Comparison of ENCODE assay signal across 10 cellular contexts in the genomic region with DNA sequence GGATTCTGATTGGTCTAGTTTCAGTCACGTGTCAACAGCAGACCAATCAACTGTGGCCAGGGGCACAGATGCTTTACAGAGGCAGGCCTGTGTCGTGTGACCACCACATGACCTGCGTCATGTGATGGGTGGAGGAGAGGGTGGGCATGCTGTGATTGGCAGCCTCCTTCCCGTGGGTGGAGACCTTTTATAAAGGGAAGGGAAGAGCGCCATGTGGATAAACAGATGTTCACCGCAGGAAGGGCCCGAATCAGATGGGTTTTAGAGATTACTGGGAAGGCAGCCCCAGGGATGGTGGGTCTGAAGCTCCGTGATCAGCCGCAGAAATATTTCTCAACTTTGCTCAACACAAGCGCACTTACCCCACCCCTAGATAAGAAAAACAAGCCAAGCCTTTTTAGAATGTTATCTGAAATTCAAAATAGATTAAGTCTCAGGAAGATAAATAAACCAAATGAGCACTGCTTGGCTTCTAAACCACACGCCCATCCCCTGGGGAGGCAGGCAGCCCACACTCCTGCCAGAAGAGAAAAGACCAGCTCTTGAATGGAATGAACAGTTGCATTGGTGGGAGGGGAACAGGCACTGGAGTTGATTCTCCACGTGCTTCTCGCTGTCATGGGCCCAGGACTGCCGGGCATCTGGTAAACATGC. TPM values are rescaled to one million over a fixed set of nuclear protein-coding genes. Genes with fewer than 3 reads are reported as not detected.
DNase-seq lines count a peak whose midpoint lies in the region; ATAC-seq, FAIRE-seq and TF ChIP-seq lines count a peak whose summit lies in the region.
"Had no signal": no experiment of that assay in that cellular context is flagged by ENCODE, and none has a peak within 500 bp of the region (broad histone marks: within the 10 kb centered on the region; RNA-seq: fewer than 3 reads in every experiment).

No MANE protein-coding gene starts in this region.

- H3K9me3 ChIP-seq in A549, result no peaks in the 10 kb centered on the region
- no peaks in the 10 kb centered on the region for H3K9me3 ChIP-seq in HUES64 (ENCODE audit: insufficient read depth, low read depth, low read length)
- no peaks in the 10 kb centered on the region for H3K9me3 ChIP-seq in left lung
- no peaks in the 10 kb centered on the region for H3K9me3 ChIP-seq in transverse colon
- H3K9me3 ChIP-seq: neutrophil had no signal

- TF ChIP-seq CTCF in A549 (IDR thresholded peaks at IDR 0.05), result no peak
- no peak for TF ChIP-seq CTCF in astrocyte of the spinal cord (IDR thresholded peaks at IDR 0.05; ENCODE audit: low read depth, low read length)
- no peak for TF ChIP-seq CTCF in left lung (IDR thresholded peaks at IDR 0.05)
- TF ChIP-seq CTCF in transverse colon (IDR thresholded peaks at IDR 0.05), result no peak

- ATAC-seq in A549 (peak in 1 of 2 experiments; percentile 69; a peak in 3 of 6 replicates), left lung (peak; percentile 61)

- FAIRE-seq in A549 (lab: Jason Lieb, UNC), result no peak
- FAIRE-seq: bronchial epithelial cell had no signal

- peak; percentile 38 to 70 for DNase-seq in A549 (ENCODE audit: low read depth in 1 of 2, low spot score in 1 of 2)
- DNase-seq in astrocyte of the spinal cord (ENCODE audit: low read depth, low spot score), result peak; percentile 97
- no peak for DNase-seq in left lung
- DNase-seq in transverse colon, result no peak
- no peak for DNase-seq in NCI-H1105 (lab: John Stamatoyannopoulos, UW)
- no peak for DNase-seq in effector CD8-positive, alpha-beta T cell (lab: John Stamatoyannopoulos, UW)
- DNase-seq in NCI-H1048 (lab: John Stamatoyannopoulos, UW), result no peak

- TF ChIP-seq RAD21 in A549 (conservative IDR thresholded peaks at IDR 0.05 in 1 of 2, IDR thresholded peaks at IDR 0.05 in 1 of 2), result no peak

- H3K27ac ChIP-seq in A549, result no peak overlapping the region; a peak in 1 of 6 replicates
- peak overlapping the region; percentile 20; the same call in 1 of the 2 replicates for H3K27ac ChIP-seq in HUES64 (ENCODE audit: low read depth, low read length)
- H3K27ac ChIP-seq in left lung, result peak overlapping the region in 1 of 2 donors; percentile 33
- no peak overlapping the region for H3K27ac ChIP-seq in transverse colon
- H3K27ac ChIP-seq: neutrophil had no signal

- WGBS in A549 (ENCODE audit: missing lambda C conversion rate), result 86% methylated on average over 14 of the region's 14 CpGs
- 82% methylated on average over 13 of the region's 14 CpGs for WGBS in HUES64
- WGBS in transverse colon (ENCODE audit: low coverage in 1 of 2), 2 donors, result 39 to 65% methylated on average over 10 to 14 of the region's 14 CpGs

- H3K27me3 ChIP-seq in HUES64 (ENCODE audit: insufficient read depth, low read length), result peaks cover 5% of the 10 kb centered on the region; the same call in 1 of the 2 replicates
- H3K27me3 ChIP-seq in left lung, result no peaks in the 10 kb centered on the region
- peaks cover 3% of the 10 kb centered on the region for H3K27me3 ChIP-seq in transverse colon
- H3K27me3 ChIP-seq: neutrophil had no signal

- intact Hi-C loops in left lung (cut with DNase I), result no loop called here
- intact Hi-C loops in transverse colon (cut with DNase I; ENCODE audit: low total_unique reads), result no loop called here

- CTCF ChIA-PET in A549 (lab: Yijun Ruan, JAX), result interaction anchor here (0.6 to 3.8 kb wide), 2 partner anchors 32 to 77 kb away, joined by 4 to 18 read pairs; no protein-coding TSS in a partner anchor

- in situ Hi-C loops in astrocyte of the spinal cord (cut with HindIII; ENCODE audit: low sequenced_read_pairs), result no loop called here
- in situ Hi-C loops in transverse colon (cut with MboI; ENCODE audit: low pct_ligation_motif_present in 1 of 4, low pct_unique_long_range_greater_than_20kb in 1 of 4, low sequenced_read_pairs in 3 of 4), result no loop called here

- no peak overlapping the region for H3K4me3 ChIP-seq in A549
- no peak overlapping the region for H3K4me3 ChIP-seq in HUES64 (ENCODE audit: low read length)
- no peak overlapping the region for H3K4me3 ChIP-seq in astrocyte of the spinal cord (ENCODE audit: low read depth, low read length)
- H3K4me3 ChIP-seq in left lung, result no peak overlapping the region
- no peak overlapping the region for H3K4me3 ChIP-seq in transverse colon

- TF ChIP-seq EP300 in A549 (IDR thresholded peaks at IDR 0.05) (no peak), transverse colon (IDR thresholded peaks at IDR 0.05; ENCODE audit: low read depth) (no peak)

- POLR2A ChIA-PET in A549 (lab: Yijun Ruan, JAX), result no interaction called here

- H3K4me1 ChIP-seq in A549 (peaks cover 26% of the 10 kb centered on the region), HUES64 (ENCODE audit: insufficient read depth, low read length) (peaks cover 17% of the 10 kb centered on the region), left lung (peaks cover 0 to 19% of the 10 kb centered on the region in 2 donors), transverse colon (peaks cover 7 to 22% (median 11%) of the 10 kb centered on the region in 4 donors)

- H3K36me3 ChIP-seq in HUES64 (ENCODE audit: insufficient read depth, low read length) (no peaks in the 10 kb centered on the region), left lung (no peaks in the 10 kb centered on the region), transverse colon (no peaks in the 10 kb centered on the region)

- no peak overlapping the region for H3K4me2 ChIP-seq in A549

- TF ChIP-seq POLR2A in A549 (IDR thresholded peaks at IDR 0.05; ENCODE audit: low read length) (no peak), transverse colon (IDR thresholded peaks at IDR 0.05) (no peak)

- no peak overlapping the region for H3K9ac ChIP-seq in HUES64 (ENCODE audit: low read depth, low read length)

TF ChIP-seq in A549, 52 proteins besides CTCF, POLR2A, EP300 and RAD21:
- no peak for TF ChIP-seq CEBPB (IDR thresholded peaks at IDR 0.05)
- TF ChIP-seq, protein P1, sequence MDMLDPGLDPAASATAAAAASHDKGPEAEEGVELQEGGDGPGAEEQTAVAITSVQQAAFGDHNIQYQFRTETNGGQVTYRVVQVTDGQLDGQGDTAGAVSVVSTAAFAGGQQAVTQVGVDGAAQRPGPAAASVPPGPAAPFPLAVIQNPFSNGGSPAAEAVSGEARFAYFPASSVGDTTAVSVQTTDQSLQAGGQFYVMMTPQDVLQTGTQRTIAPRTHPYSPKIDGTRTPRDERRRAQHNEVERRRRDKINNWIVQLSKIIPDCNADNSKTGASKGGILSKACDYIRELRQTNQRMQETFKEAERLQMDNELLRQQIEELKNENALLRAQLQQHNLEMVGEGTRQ (IDR thresholded peaks at IDR 0.05), result peak; percentile 96

RNA-seq across cellular contexts. Expression of a gene that starts 43.6 kb away (rescaled TPM):
- 1.4 and 1.5 TPM in 2 replicates for polyA plus RNA-seq in A549 (2011; rRNA removed)
- polyA plus RNA-seq in A549 (2012; cell fraction: cytosol; rRNA removed), result 3.6 and 3.8 TPM in 2 replicates
- polyA plus RNA-seq in A549 (2012; cell fraction: nucleus; rRNA removed), result 2.6 and 3.4 TPM in 2 replicates
- polyA plus RNA-seq in A549 (2017; fragmentation: RNase III; extraction: RNeasy Plus Mini Kit Qiagen cat#74134 plus additional on column Dnase treatment), result 0.83 to 1.3 TPM (median 1.3 TPM) in 3 replicates
- polyA minus RNA-seq in A549 (2011; rRNA and poly(A)+ RNA removed), result 0.37 and 0.73 TPM in 2 replicates
- polyA plus RNA-seq in HUES64 (2013, experiment 1 of 2), result 0.50 TPM
- polyA plus RNA-seq in HUES64 (2013, experiment 2 of 2), result not detected
- total RNA-seq in left lung, result 1 to 10 TPM in 1 of 2 donors, under 1 TPM in 1; 0.50 to 9.5 TPM
- 1 to 10 TPM in 1 of 4 donors, under 1 TPM in 1, not detected in 2; 0.32 to 2.6 TPM for total RNA-seq in transverse colon
- total RNA-seq: bronchial epithelial cell had no signal

Comparison
In these comparisons a context has a peak if more than half of its experiments do, and no peak if none do; other contexts are left out.
1. DNase-seq: peak in A549 (2 of 2) and astrocyte of the spinal cord (single experiment); none in left lung (0 of 2), transverse colon (single experiment), NCI-H1105 (single experiment), effector CD8-positive, alpha-beta T cell (single experiment) and NCI-H1048 (single experiment).